In the genomic region with DNA sequence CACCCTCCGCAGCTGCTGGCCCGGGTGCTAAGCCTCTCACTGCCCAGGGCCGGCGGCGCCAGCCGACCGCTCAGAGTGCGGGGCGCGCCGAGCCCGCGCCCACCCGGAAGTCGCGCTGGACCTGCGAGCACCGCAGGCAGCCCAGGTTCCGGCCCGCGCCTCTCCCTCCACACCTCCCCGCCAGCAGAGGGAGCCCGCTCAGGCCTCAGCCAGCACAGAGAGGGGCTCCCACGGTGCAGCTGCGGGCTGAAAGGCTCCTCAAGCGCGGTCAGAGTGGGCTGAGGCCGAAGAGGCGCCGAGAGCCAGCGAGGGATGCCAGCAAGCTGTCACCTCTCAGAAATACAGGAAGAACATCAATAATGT, we compare ENCODE assay signal across 8 cellular contexts.
DNase-seq lines count a peak whose midpoint lies in the region; ATAC-seq and TF ChIP-seq lines count a peak whose summit lies in the region.
"Not testable (repeated sequence)": the region's sequence is repeated elsewhere in the genome, so short reads cannot be mapped to it uniquely, and the experiment has no call there.

No MANE protein-coding gene starts in this region.

- DNase-seq in AG04449 (ENCODE audit: low read depth, low spot score); effector memory CD8-positive, alpha-beta T cell; left lung; skeletal muscle cell (ENCODE audit: low read depth): not testable (repeated sequence)
- DNase-seq in activated T-cell treated with anti-CD3 and anti-CD28 coated beads, Interleukin-2, amount 50 U/mL, for 1 hour = peak; percentile 64

- TF ChIP-seq CTCF in AG04449 (IDR thresholded peaks at IDR 0.05; ENCODE audit: insufficient read depth, low read length, missing control alignments); OCI-LY3 (IDR thresholded peaks at IDR 0.05; ENCODE audit: low read depth, low read length); left lung (IDR thresholded peaks at IDR 0.05): not testable (repeated sequence)

- H3K27ac ChIP-seq in OCI-LY3 (ENCODE audit: low read length) = not testable (repeated sequence)
- H3K27ac ChIP-seq in left lung = peak overlapping the region; percentile 81 to 86

- not testable (repeated sequence) for H3K4me1 ChIP-seq in OCI-LY3 (ENCODE audit: low read length); left lung

- H3K36me3 Mint-ChIP-seq in effector memory CD8-positive, alpha-beta T cell (ENCODE audit: insufficient read depth) = not testable (repeated sequence)

- ATAC-seq in HG02973 (IDR thresholded peaks at IDR 0.05; ENCODE audit: unreplicated experiment) (peak; percentile 53), left lung (peak; percentile 96)
- ATAC-seq in effector memory CD8-positive, alpha-beta T cell (replicated peaks) = peak; percentile 84

- H3K9me3 Mint-ChIP-seq in effector memory CD8-positive, alpha-beta T cell = not testable (repeated sequence)

- TF ChIP-seq POLR2A in GM19099 (IDR thresholded peaks at IDR 0.05; ENCODE audit: extremely low read depth, insufficient read length, low read depth) = peak; percentile 40

- H3K36me3 ChIP-seq in OCI-LY3 (replicated peaks; ENCODE audit: low read depth, low read length); left lung: not testable (repeated sequence)

- not testable (repeated sequence) for H3K9me3 ChIP-seq in OCI-LY3 (ENCODE audit: insufficient read depth, low read length); left lung

- not testable (repeated sequence) for H3K27ac Mint-ChIP-seq in effector memory CD8-positive, alpha-beta T cell

- POLR2A ChIA-PET in AG04449 (lab: Yijun Ruan, JAX) = not testable (repeated sequence)

- peak overlapping the region; percentile 45 for H3K4me3 ChIP-seq in AG04449 (ENCODE audit: low read depth, low read length)
- H3K4me3 ChIP-seq in OCI-LY3 (ENCODE audit: low read length) = peak overlapping the region; percentile 42; the same call in 1 of the 2 replicates
- peak overlapping the region; percentile 19 to 44 for H3K4me3 ChIP-seq in left lung
- H3K4me3 ChIP-seq in skeletal muscle cell (ENCODE audit: low read depth, low read length) = peak overlapping the region; percentile 27

- intact Hi-C loops in left lung (cut with DNase I) = not testable (repeated sequence)

- CTCF ChIA-PET in AG04449 (lab: Yijun Ruan, JAX) = not testable (repeated sequence)

- not testable (repeated sequence) for H3K4me2 ChIP-seq in OCI-LY3 (ENCODE audit: low read length)

- H3K4me1 Mint-ChIP-seq in effector memory CD8-positive, alpha-beta T cell (ENCODE audit: low read depth in 2 of 2) = not testable (repeated sequence)

- peak overlapping the region in 1 of 2 donors; percentile 10 for H3K4me3 Mint-ChIP-seq in effector memory CD8-positive, alpha-beta T cell

- not testable (repeated sequence) for H3K27me3 Mint-ChIP-seq in effector memory CD8-positive, alpha-beta T cell

- not testable (repeated sequence) for H2AFZ ChIP-seq in OCI-LY3 (ENCODE audit: low read depth, low read length)

- not testable (repeated sequence) for H3K27me3 ChIP-seq in OCI-LY3 (ENCODE audit: low read depth, low read length); left lung

- not testable (repeated sequence) for H3K9ac ChIP-seq in OCI-LY3 (ENCODE audit: low read length)

- H4K20me1 ChIP-seq in OCI-LY3 (ENCODE audit: insufficient read depth, low read length) = not testable (repeated sequence)

- not testable (repeated sequence) for H3K79me2 ChIP-seq in OCI-LY3 (ENCODE audit: low read length)
